ENCODE assay signal across 17 cellular contexts in the genomic region with DNA sequence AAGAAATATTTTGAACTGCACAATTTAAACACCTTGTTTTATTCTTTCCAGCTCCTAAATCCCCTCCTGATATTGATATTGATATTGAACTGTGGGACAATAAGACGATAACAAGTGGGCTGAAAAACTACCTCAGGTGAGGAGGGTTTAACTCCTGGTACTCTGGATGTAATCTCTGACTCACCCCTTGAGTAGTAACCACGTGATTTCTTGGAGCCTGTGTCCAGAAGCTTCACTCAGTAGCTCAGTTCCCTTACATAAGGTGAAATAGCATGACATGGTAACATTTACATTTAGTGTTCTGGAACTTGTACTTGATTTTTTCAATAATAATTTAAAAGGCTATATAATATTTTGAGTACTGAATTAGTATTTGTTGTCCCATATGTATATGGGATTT.
DNase-seq lines count a peak whose midpoint lies in the region; ATAC-seq and TF ChIP-seq lines count a peak whose summit lies in the region.
"Had no signal": no experiment of that assay in that cellular context is flagged by ENCODE, and none has a peak within 500 bp of the region (broad histone marks: within the 10 kb centered on the region; RNA-seq: fewer than 3 reads in every experiment).

No MANE protein-coding gene starts in this region.

- peak; percentile 8 for DNase-seq in ACHN
- peak; percentile 19 for DNase-seq in H4 (ENCODE audit: low spot score)
- peak; percentile 11 for DNase-seq in RPMI7951 (ENCODE audit: low read depth)
- DNase-seq in fibroblast of mammary gland (ENCODE audit: low read depth): peak; percentile 11
- no peak for DNase-seq in cerebellar nuclear complex (lab: John Stamatoyannopoulos, UW)
- DNase-seq in NCI-H526 treated with DMSO at 0.1 percent for 48 hours (lab: John Stamatoyannopoulos, UW): no peak
- DNase-seq: AML-193, COR-L47, KBM-7, NCI-H1436 treated with DMSO at 0.1 percent for 48 hours, NCI-H2029 treated with DMSO at 0.1 percent for 48 hours, NCI-H510A treated with DMSO at 0.1 percent for 48 hours, SW 1271 had no signal

- ATAC-seq in GM21529 (IDR thresholded peaks at IDR 0.05; ENCODE audit: unreplicated experiment): no peak
- no peak for ATAC-seq in activated T-helper 17 cell treated with anti-CD3 and anti-CD28 coated beads, Interleukin-2, amount 50 U/mL, for 72 hours (replicated peaks)
- ATAC-seq: GM23338 had no signal

- H3K36me3 Mint-ChIP-seq in activated T-helper 17 cell treated with anti-CD3 and anti-CD28 coated beads, Interleukin-2, amount 50 U/mL, for 72 hours (ENCODE audit: low read depth): no peaks in the 10 kb centered on the region
- H3K36me3 Mint-ChIP-seq: CD14-positive monocyte had no signal

- H3K4me1 Mint-ChIP-seq in activated T-helper 17 cell treated with anti-CD3 and anti-CD28 coated beads, Interleukin-2, amount 50 U/mL, for 72 hours: no peaks in the 10 kb centered on the region
- H3K4me1 Mint-ChIP-seq: CD14-positive monocyte had no signal

- TF ChIP-seq CTCF in fibroblast of mammary gland (conservative IDR thresholded peaks at IDR 0.05; ENCODE audit: control insufficient read depth, insufficient read depth, low read depth, low read length): no peak

- no peaks in the 10 kb centered on the region for H3K9me3 Mint-ChIP-seq in activated T-helper 17 cell treated with anti-CD3 and anti-CD28 coated beads, Interleukin-2, amount 50 U/mL, for 72 hours
- H3K9me3 Mint-ChIP-seq: GM23338 had no signal

- H3K27ac Mint-ChIP-seq in activated T-helper 17 cell treated with anti-CD3 and anti-CD28 coated beads, Interleukin-2, amount 50 U/mL, for 72 hours: no peak overlapping the region
- H3K27ac Mint-ChIP-seq: CD14-positive monocyte, GM23338 had no signal

- H3K4me3 ChIP-seq in fibroblast of mammary gland (ENCODE audit: control insufficient read depth, low read depth, low read length): no peak overlapping the region
- H3K4me3 ChIP-seq: GM23338 had no signal

- H3K4me3 Mint-ChIP-seq in activated T-helper 17 cell treated with anti-CD3 and anti-CD28 coated beads, Interleukin-2, amount 50 U/mL, for 72 hours: no peak overlapping the region
- H3K4me3 Mint-ChIP-seq: CD14-positive monocyte, GM23338 had no signal

- no peaks in the 10 kb centered on the region for H3K27me3 Mint-ChIP-seq in activated T-helper 17 cell treated with anti-CD3 and anti-CD28 coated beads, Interleukin-2, amount 50 U/mL, for 72 hours

- in situ Hi-C loops in ACHN (cut with HindIII; ENCODE audit: low pct_ligation_motif_present, low pct_unique_long_range_greater_than_20kb, low sequenced_read_pairs): no loop called here

Comparison
In these comparisons a context has a peak if more than half of its experiments do, and no peak if none do; other contexts are left out.
1. DNase-seq: peak in ACHN (single experiment), H4 (single experiment), RPMI7951 (single experiment) and fibroblast of mammary gland (single experiment); none in cerebellar nuclear complex (0 of 2) and NCI-H526 treated with DMSO at 0.1 percent for 48 hours (single experiment).